8 cellular contexts compared by ENCODE assay signal in the genomic region with DNA sequence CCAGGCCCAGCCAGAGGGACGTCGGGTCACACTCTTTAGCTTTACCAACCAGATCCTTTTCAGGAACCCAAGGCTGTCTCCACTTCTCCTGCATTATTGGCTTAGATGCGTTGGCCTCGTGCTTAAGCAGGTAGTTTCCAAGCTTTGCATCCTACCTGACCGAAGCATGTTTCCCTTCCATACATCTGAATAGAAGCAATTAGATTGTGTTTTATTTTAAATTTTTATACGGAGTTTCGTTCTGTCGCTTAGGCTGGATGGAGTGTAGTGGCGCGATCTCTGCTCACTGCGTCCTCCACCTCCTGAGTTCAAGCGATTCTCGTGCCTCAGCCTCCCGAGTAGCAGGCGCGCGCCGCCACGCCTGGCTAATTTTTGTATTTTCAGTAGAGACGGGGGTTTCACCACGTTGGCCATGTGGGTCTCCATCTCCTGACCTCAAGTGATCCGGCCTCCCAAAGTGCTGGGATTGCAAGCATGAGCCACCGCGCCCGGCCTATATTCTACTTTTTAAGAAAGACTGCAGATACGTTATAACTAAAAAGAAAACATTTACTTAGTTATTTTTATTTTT. TPM values are rescaled to one million over a fixed set of nuclear protein-coding genes. Genes with fewer than 3 reads are reported as not detected.
DNase-seq lines count a peak whose midpoint lies in the region; ATAC-seq and TF ChIP-seq lines count a peak whose summit lies in the region.

No MANE protein-coding gene starts in this region.

- H3K27ac ChIP-seq in ACC112 (ENCODE audit: low read depth, low read length) (peak overlapping the region; percentile 87), liver (ENCODE audit: low read depth in 1 of 2, low read length in 2 of 2) (peak overlapping the region in 1 of 2 donors; percentile 36), thoracic aorta (peak overlapping the region; percentile 45 to 50)

- CTCF ChIA-PET in MCF 10A (lab: Yijun Ruan, JAX): interaction anchor here (0.7 to 2.5 kb wide), 10 partner anchors 11 to 376 kb away, joined by 3 to 44 read pairs (median 5); a partner anchor contains a TSS

- H2AFZ ChIP-seq in ACC112 (ENCODE audit: low read length, unreplicated experiment): peak overlapping the region; percentile 99

- peak overlapping the region in 1 of 2 donors; percentile 47 for H3K9ac ChIP-seq in liver (ENCODE audit: low read depth in 1 of 2, low read length in 2 of 2)

- ATAC-seq in GM18870 (IDR thresholded peaks at IDR 0.05; ENCODE audit: unreplicated experiment) (peak; percentile 0), thoracic aorta (ENCODE audit: insufficient number of reproducible peaks, low FRiP score, low read depth) (no peak)

- BruUV-seq in MCF 10A (replicated peaks; lab: Mats Ljungman, UMichigan): TSS peak; percentile 57

- POLR2A ChIA-PET in MCF 10A (lab: Yijun Ruan, JAX): interaction anchor here (0.6 to 15.9 kb wide), 13 partner anchors 10 to 260 kb away, joined by 3 to 300 read pairs (median 4); a partner anchor contains a TSS

- TF ChIP-seq RAD21 in liver (IDR thresholded peaks at IDR 0.05): no peak

- TF ChIP-seq CTCF in MCF 10A (IDR thresholded peaks at IDR 0.05; ENCODE audit: unreplicated experiment) (no peak), liver (IDR thresholded peaks at IDR 0.05; ENCODE audit: low read depth, low read length, missing input control) (no peak), thoracic aorta (IDR thresholded peaks at IDR 0.05) (no peak)

- H3K27me3 ChIP-seq in ACC112 (ENCODE audit: insufficient read depth, low read length) (no peaks in the 10 kb centered on the region), MG63 (no peaks in the 10 kb centered on the region), liver (ENCODE audit: control insufficient read depth in 4 of 4, insufficient read depth in 4 of 4, low read length in 3 of 4) (no peaks in the 10 kb centered on the region), thoracic aorta (replicated peaks; ENCODE audit: insufficient read depth) (no peaks in the 10 kb centered on the region)

- peaks cover 37% of the 10 kb centered on the region for H3K79me2 ChIP-seq in ACC112 (ENCODE audit: control insufficient read depth, insufficient read depth, low read length, unreplicated experiment)

- 38% methylated on average over 26 of the region's 26 CpGs for WGBS in liver

- H3K9me3 ChIP-seq in MG63 (no peaks in the 10 kb centered on the region), liver (ENCODE audit: control insufficient read depth in 4 of 4, low read length in 3 of 4) (peaks cover 0 to 3% (median 0%) of the 10 kb centered on the region in 4 donors), thoracic aorta (no peaks in the 10 kb centered on the region)

- H3K4me1 ChIP-seq in ACC112 (ENCODE audit: control insufficient read depth, insufficient read depth, low read length, unreplicated experiment): peaks cover 31% of the 10 kb centered on the region
- peaks cover 0 to 13% (median 5%) of the 10 kb centered on the region in 4 donors for H3K4me1 ChIP-seq in liver (ENCODE audit: control insufficient read depth in 4 of 4, insufficient read depth in 4 of 4, low read length in 3 of 4)
- peaks cover 0 to 4% of the 10 kb centered on the region in 2 donors for H3K4me1 ChIP-seq in thoracic aorta (ENCODE audit: control insufficient read depth in 1 of 2, low read depth in 2 of 2)

- H3K4me1 Mint-ChIP-seq in MCF 10A (ENCODE audit: insufficient read depth, unreplicated experiment): peaks cover 13% of the 10 kb centered on the region

- peak overlapping the region; percentile 82 for H3K4me3 Mint-ChIP-seq in MCF 10A (ENCODE audit: unreplicated experiment)

- H3K27ac Mint-ChIP-seq in MCF 10A (ENCODE audit: low read depth, unreplicated experiment): peak overlapping the region; percentile 95

- no peaks in the 10 kb centered on the region for H3K27me3 Mint-ChIP-seq in MCF 10A (ENCODE audit: insufficient read depth, unreplicated experiment)

- DNase-seq in MG63 (peak; percentile 19), MCF 10A (ENCODE audit: unreplicated experiment) (no peak), thoracic aorta (ENCODE audit: low spot score) (no peak), NCI-H187 treated with DMSO at 0.1 percent for 48 hours (lab: John Stamatoyannopoulos, UW) (no peak), T1000 (lab: John Stamatoyannopoulos, UW) (no peak)

- intact Hi-C loops in MCF 10A (cut with micrococcal nuclease): loop anchor here (1.0 to 5.0 kb wide), 2 partner anchors 18 to 492 kb away; a partner anchor contains a TSS

- H3K36me3 Mint-ChIP-seq in MCF 10A (ENCODE audit: insufficient read depth, unreplicated experiment): peaks cover 13% of the 10 kb centered on the region

- no peaks in the 10 kb centered on the region for H3K9me3 Mint-ChIP-seq in MCF 10A (ENCODE audit: unreplicated experiment)

- peak overlapping the region; percentile 100 for H3K4me3 ChIP-seq in ACC112 (ENCODE audit: low read depth, low read length)
- H3K4me3 ChIP-seq in MG63: peak overlapping the region; percentile 67
- H3K4me3 ChIP-seq in liver (ENCODE audit: low read depth in 1 of 3, low read length in 3 of 3): peak overlapping the region; percentile 56 to 86 (median 74)
- peak overlapping the region; percentile 72 for H3K4me3 ChIP-seq in thoracic aorta

- H3K36me3 ChIP-seq in ACC112 (ENCODE audit: insufficient read depth, low read length) (peaks cover 11% of the 10 kb centered on the region), MG63 (peaks cover 10% of the 10 kb centered on the region), liver (ENCODE audit: control insufficient read depth in 4 of 4, insufficient read depth in 3 of 4, low read depth in 1 of 4, low read length in 3 of 4) (no peaks in the 10 kb centered on the region), thoracic aorta (no peaks in the 10 kb centered on the region)

TF ChIP-seq in liver, 16 proteins besides CTCF, POLR2A, EP300 and RAD21:
- TF ChIP-seq FOXA2 (IDR thresholded peaks at IDR 0.05) (no peak), HNF4G (IDR thresholded peaks at IDR 0.05) (no peak), RXRA (IDR thresholded peaks at IDR 0.05) (no peak), GABPA (IDR thresholded peaks at IDR 0.05 in 1 of 2, conservative IDR thresholded peaks at IDR 0.05 in 1 of 2) (no peak), FOXA1 (IDR thresholded peaks at IDR 0.05) (no peak), NR2F2 (IDR thresholded peaks at IDR 0.05) (no peak), JUND (IDR thresholded peaks at IDR 0.05) (no peak), HNF4A (conservative IDR thresholded peaks at IDR 0.05) (no peak), SP1 (IDR thresholded peaks at IDR 0.05) (no peak), YY1 (IDR thresholded peaks at IDR 0.05) (no peak), TAF1 (conservative IDR thresholded peaks at IDR 0.05) (no peak)
- TF ChIP-seq, protein P1, sequence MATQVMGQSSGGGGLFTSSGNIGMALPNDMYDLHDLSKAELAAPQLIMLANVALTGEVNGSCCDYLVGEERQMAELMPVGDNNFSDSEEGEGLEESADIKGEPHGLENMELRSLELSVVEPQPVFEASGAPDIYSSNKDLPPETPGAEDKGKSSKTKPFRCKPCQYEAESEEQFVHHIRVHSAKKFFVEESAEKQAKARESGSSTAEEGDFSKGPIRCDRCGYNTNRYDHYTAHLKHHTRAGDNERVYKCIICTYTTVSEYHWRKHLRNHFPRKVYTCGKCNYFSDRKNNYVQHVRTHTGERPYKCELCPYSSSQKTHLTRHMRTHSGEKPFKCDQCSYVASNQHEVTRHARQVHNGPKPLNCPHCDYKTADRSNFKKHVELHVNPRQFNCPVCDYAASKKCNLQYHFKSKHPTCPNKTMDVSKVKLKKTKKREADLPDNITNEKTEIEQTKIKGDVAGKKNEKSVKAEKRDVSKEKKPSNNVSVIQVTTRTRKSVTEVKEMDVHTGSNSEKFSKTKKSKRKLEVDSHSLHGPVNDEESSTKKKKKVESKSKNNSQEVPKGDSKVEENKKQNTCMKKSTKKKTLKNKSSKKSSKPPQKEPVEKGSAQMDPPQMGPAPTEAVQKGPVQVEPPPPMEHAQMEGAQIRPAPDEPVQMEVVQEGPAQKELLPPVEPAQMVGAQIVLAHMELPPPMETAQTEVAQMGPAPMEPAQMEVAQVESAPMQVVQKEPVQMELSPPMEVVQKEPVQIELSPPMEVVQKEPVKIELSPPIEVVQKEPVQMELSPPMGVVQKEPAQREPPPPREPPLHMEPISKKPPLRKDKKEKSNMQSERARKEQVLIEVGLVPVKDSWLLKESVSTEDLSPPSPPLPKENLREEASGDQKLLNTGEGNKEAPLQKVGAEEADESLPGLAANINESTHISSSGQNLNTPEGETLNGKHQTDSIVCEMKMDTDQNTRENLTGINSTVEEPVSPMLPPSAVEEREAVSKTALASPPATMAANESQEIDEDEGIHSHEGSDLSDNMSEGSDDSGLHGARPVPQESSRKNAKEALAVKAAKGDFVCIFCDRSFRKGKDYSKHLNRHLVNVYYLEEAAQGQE (IDR thresholded peaks at IDR 0.05): no peak
- TF ChIP-seq, protein P2, sequence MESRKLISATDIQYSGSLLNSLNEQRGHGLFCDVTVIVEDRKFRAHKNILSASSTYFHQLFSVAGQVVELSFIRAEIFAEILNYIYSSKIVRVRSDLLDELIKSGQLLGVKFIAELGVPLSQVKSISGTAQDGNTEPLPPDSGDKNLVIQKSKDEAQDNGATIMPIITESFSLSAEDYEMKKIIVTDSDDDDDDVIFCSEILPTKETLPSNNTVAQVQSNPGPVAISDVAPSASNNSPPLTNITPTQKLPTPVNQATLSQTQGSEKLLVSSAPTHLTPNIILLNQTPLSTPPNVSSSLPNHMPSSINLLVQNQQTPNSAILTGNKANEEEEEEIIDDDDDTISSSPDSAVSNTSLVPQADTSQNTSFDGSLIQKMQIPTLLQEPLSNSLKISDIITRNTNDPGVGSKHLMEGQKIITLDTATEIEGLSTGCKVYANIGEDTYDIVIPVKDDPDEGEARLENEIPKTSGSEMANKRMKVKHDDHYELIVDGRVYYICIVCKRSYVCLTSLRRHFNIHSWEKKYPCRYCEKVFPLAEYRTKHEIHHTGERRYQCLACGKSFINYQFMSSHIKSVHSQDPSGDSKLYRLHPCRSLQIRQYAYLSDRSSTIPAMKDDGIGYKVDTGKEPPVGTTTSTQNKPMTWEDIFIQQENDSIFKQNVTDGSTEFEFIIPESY (IDR thresholded peaks at IDR 0.05): no peak
- TF ChIP-seq, protein P3, sequence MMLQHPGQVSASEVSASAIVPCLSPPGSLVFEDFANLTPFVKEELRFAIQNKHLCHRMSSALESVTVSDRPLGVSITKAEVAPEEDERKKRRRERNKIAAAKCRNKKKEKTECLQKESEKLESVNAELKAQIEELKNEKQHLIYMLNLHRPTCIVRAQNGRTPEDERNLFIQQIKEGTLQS (IDR thresholded peaks at IDR 0.05): no peak

RNA-seq across cellular contexts. Expression of a gene that starts 0.7 kb away (rescaled TPM):
- total RNA-seq in MG63 (2014; rRNA removed; shearing (Covaris generic); ENCODE audit: low replicate concordance): 7.6 and 26.5 TPM in 2 replicates
- 23.0 and 23.5 TPM in 2 replicates for total RNA-seq in MCF 10A (2022)
- total RNA-seq in liver: 1 to 10 TPM; 2.9 to 3.3 TPM
- 1 to 10 TPM in 1 of 2 donors, under 1 TPM in 1; 0.77 to 1.3 TPM for polyA plus RNA-seq in liver
- total RNA-seq in thoracic aorta: 10 to 100 TPM in 1 of 2 donors, 1 to 10 TPM in 1; 7.3 to 20.0 TPM

RNA-seq across cellular contexts. Expression of a gene that starts 17.9 kb away (rescaled TPM):
- total RNA-seq in MG63 (2014; rRNA removed; shearing (Covaris generic); ENCODE audit: low replicate concordance): 167 and 222 TPM in 2 replicates
- total RNA-seq in MCF 10A (2022) (53.8 and 87.4 TPM in 2 replicates), liver (10 to 100 TPM; 15.3 to 17.7 TPM), thoracic aorta (10 to 100 TPM; 26.5 to 63.0 TPM)
- 10 to 100 TPM; 12.0 to 14.9 TPM for polyA plus RNA-seq in liver
